ENCODE assay signal across 15 cellular contexts in the genomic region with DNA sequence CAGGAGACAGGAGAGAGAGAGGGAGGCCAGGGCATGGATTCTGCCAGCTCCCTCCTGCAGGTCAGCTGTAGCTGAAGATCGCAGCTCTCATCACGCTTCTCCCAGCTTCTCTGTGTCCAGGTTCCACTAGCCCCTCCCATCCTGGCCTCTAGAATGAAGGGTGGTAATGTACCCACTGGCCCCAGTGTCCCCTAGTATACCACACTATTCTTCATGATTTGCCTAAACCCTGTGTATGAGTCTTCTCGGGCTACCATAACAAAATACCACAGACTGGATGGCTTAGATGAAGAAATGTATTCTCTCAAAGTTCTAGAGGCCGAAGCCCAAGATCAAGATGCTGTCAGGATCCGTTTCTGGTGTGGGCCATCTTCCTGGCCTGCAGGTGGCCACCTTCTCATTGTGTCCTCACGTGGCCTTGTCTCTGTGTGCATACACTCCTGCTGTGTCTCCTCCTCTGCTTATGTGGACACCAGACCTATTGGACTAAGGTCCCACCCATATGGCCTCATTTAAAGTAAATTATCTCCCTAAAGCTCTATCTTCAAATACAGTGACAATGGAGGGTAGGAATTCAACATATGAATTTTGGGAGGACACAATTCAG.
DNase-seq lines count a peak whose midpoint lies in the region; ATAC-seq, FAIRE-seq and TF ChIP-seq lines count a peak whose summit lies in the region.
"Had no signal": no experiment of that assay in that cellular context is flagged by ENCODE, and none has a peak within 500 bp of the region (broad histone marks: within the 10 kb centered on the region; RNA-seq: fewer than 3 reads in every experiment).

No MANE protein-coding gene starts in this region.

- H3K36me3 ChIP-seq in DND-41 (ENCODE audit: insufficient read depth, low read length) (no peaks in the 10 kb centered on the region), HCT116 (ENCODE audit: control insufficient read depth in 1 of 2, insufficient read depth in 2 of 2, low read length in 2 of 2) (no peaks in the 10 kb centered on the region), thyroid gland (no peaks in the 10 kb centered on the region)

- CTCF ChIA-PET in HCT116 (lab: Charles Lee): no interaction called here

- H3K27me3 ChIP-seq in DND-41 (ENCODE audit: insufficient read depth, low read length, poor library complexity) (no peaks in the 10 kb centered on the region), HCT116 (ENCODE audit: insufficient read depth, low read length) (no peaks in the 10 kb centered on the region), thyroid gland (no peaks in the 10 kb centered on the region)

- H3K27me3 Mint-ChIP-seq in activated T-helper 17 cell treated with anti-CD3 and anti-CD28 coated beads, Interleukin-2, amount 50 U/mL, for 72 hours: peaks cover 4% of the 10 kb centered on the region

- no peaks in the 10 kb centered on the region for H3K9me2 ChIP-seq in HCT116 (ENCODE audit: insufficient read depth)

- TF ChIP-seq CTCF in DND-41 (IDR thresholded peaks at IDR 0.05; ENCODE audit: borderline replicate concordance, extremely low read depth, low read length, poor library complexity, severe bottlenecking) (peak; percentile 4), HCT116 (IDR thresholded peaks at IDR 0.05 in 2 of 3, conservative IDR thresholded peaks at IDR 0.05 in 1 of 3; ENCODE audit: borderline replicate concordance in 1 of 3, insufficient read depth in 1 of 3, low read depth in 2 of 3, low read length in 2 of 3) (peak in 1 of 3 experiments; percentile 17; a peak in 1 of 6 replicates), thyroid gland (IDR thresholded peaks at IDR 0.05) (no peak)

- 86 to 97% methylated on average over 6 of the region's 6 CpGs for WGBS in thyroid gland, 2 donors

- H3K27ac Mint-ChIP-seq in activated T-helper 17 cell treated with anti-CD3 and anti-CD28 coated beads, Interleukin-2, amount 50 U/mL, for 72 hours: peak overlapping the region; percentile 42
- H3K27ac Mint-ChIP-seq: CD14-positive monocyte; CD8-positive, alpha-beta T cell had no signal

- H3K4me1 ChIP-seq in DND-41 (ENCODE audit: insufficient read depth, low read length) (no peaks in the 10 kb centered on the region), HCT116 (ENCODE audit: control insufficient read depth in 1 of 2, insufficient read depth in 2 of 2, low read length in 2 of 2) (peaks cover 3 to 6% of the 10 kb centered on the region in 2 experiments; a peak in 3 of 4 replicates), thyroid gland (peaks cover 0 to 3% of the 10 kb centered on the region in 2 donors)

- H4K20me1 ChIP-seq in DND-41 (ENCODE audit: insufficient read depth, low read length) (no peaks in the 10 kb centered on the region), HCT116 (ENCODE audit: insufficient read depth) (no peaks in the 10 kb centered on the region)

- no TSS peak for BruUV-seq in HCT116 (replicated peaks; lab: Mats Ljungman, UMichigan)

- DNase-seq in DND-41 (no peak), HCT116 (ENCODE audit: low read depth, low spot score) (no peak), erythroblast (lab: John Stamatoyannopoulos, UW) (peak; percentile 14 to 28), ecto neural progenitor cell (ENCODE audit: low spot score) (no peak), thyroid gland (no peak), GM19239 (ENCODE audit: insufficient read length, low spot score) (no peak)
- DNase-seq: CD8-positive, alpha-beta T cell; COR-L47; GF-D8; HCEC 1CT had no signal

- RAD21 ChIA-PET in HCT116 (lab: Charles Lee; ENCODE audit: low non-redundant PET in 1 of 2, low total read pairs in 2 of 2, uncharacterized antibody in 2 of 2, unreplicated experiment in 2 of 2): no interaction called here

- peak; percentile 25; the same call in 1 of the 2 replicates for TF ChIP-seq RAD21 in HCT116 (IDR thresholded peaks at IDR 0.05; ENCODE audit: low read depth)

- no peak for TF ChIP-seq POLR2A in HCT116 (IDR thresholded peaks at IDR 0.05; ENCODE audit: borderline replicate concordance, extremely low read depth, insufficient read depth, insufficient read length)
- TF ChIP-seq POLR2A in erythroblast (IDR thresholded peaks at IDR 0.05; ENCODE audit: low read length): no peak
- TF ChIP-seq POLR2A in thyroid gland (IDR thresholded peaks at IDR 0.05): no peak

- H3K9ac ChIP-seq in DND-41 (ENCODE audit: low read depth, low read length): no peak overlapping the region
- H3K9ac ChIP-seq in HCT116 (ENCODE audit: low read length): no peak overlapping the region

- POLR2A ChIA-PET in HCT116 (lab: Charles Lee): no interaction called here

- ATAC-seq in DND-41 (ENCODE audit: insufficient read depth, low read depth) (no peak), HCT116 (no peak), GM19395 (IDR thresholded peaks at IDR 0.05; ENCODE audit: unreplicated experiment) (no peak)
- no peak for ATAC-seq in activated T-helper 17 cell treated with anti-CD3 and anti-CD28 coated beads, Interleukin-2, amount 50 U/mL, for 72 hours (replicated peaks)
- ATAC-seq: CD8-positive, alpha-beta T cell had no signal

- no peak overlapping the region for H3K4me3 ChIP-seq in DND-41 (ENCODE audit: low read depth in 1 of 2, low read length in 2 of 2)
- no peak overlapping the region for H3K4me3 ChIP-seq in HCT116 (replicated peaks in 1 of 2; ENCODE audit: low read depth in 1 of 2, low read length in 2 of 2)
- no peak overlapping the region for H3K4me3 ChIP-seq in thyroid gland (replicated peaks in 1 of 3)
- H3K4me3 ChIP-seq: A549 had no signal

- H3K4me1 Mint-ChIP-seq in activated T-helper 17 cell treated with anti-CD3 and anti-CD28 coated beads, Interleukin-2, amount 50 U/mL, for 72 hours: peaks cover 21% of the 10 kb centered on the region

- H3K36me3 Mint-ChIP-seq in activated T-helper 17 cell treated with anti-CD3 and anti-CD28 coated beads, Interleukin-2, amount 50 U/mL, for 72 hours (ENCODE audit: low read depth): no peaks in the 10 kb centered on the region
- H3K36me3 Mint-ChIP-seq: CD14-positive monocyte; CD8-positive, alpha-beta T cell had no signal

- H3K27ac ChIP-seq in DND-41 (ENCODE audit: low read length) (no peak overlapping the region), HCT116 (ENCODE audit: low read depth, low read length) (no peak overlapping the region), thyroid gland (no peak overlapping the region)
- H3K27ac ChIP-seq: A549, HL-60 had no signal

- H3K9me3 Mint-ChIP-seq in activated T-helper 17 cell treated with anti-CD3 and anti-CD28 coated beads, Interleukin-2, amount 50 U/mL, for 72 hours: no peaks in the 10 kb centered on the region
- H3K9me3 Mint-ChIP-seq: CD8-positive, alpha-beta T cell had no signal

- intact Hi-C loops in HCT116 (cut with micrococcal nuclease) (no loop called here), thyroid gland (cut with DNase I) (no loop called here)

- H3K4me3 Mint-ChIP-seq in activated T-helper 17 cell treated with anti-CD3 and anti-CD28 coated beads, Interleukin-2, amount 50 U/mL, for 72 hours: no peak overlapping the region
- H3K4me3 Mint-ChIP-seq: CD14-positive monocyte; CD8-positive, alpha-beta T cell had no signal

- no peak for FAIRE-seq in GM19239 (lab: Jason Lieb, UNC)
- FAIRE-seq: A549 had no signal

- H3K4me2 ChIP-seq in DND-41 (ENCODE audit: insufficient read depth, low read length): no peak overlapping the region
- no peak overlapping the region for H3K4me2 ChIP-seq in HCT116 (ENCODE audit: low read length)
- H3K4me2 ChIP-seq: A549 had no signal

- H3K79me2 ChIP-seq in DND-41 (ENCODE audit: insufficient read depth, low read length) (no peaks in the 10 kb centered on the region), HCT116 (ENCODE audit: insufficient read depth, low read length) (no peaks in the 10 kb centered on the region)

- H3K9me3 ChIP-seq in DND-41 (ENCODE audit: insufficient read depth, low read length, severe bottlenecking) (no peaks in the 10 kb centered on the region), HCT116 (ENCODE audit: control insufficient read depth in 1 of 2, insufficient read depth in 1 of 2, low read depth in 1 of 2, low read length in 2 of 2) (no peaks in the 10 kb centered on the region), thyroid gland (no peaks in the 10 kb centered on the region)
- H3K9me3 ChIP-seq: A549 had no signal

- H2AFZ ChIP-seq in DND-41 (ENCODE audit: low read depth, low read length) (no peak overlapping the region), HCT116 (ENCODE audit: low read depth, low read length, poor library complexity, severe bottlenecking) (no peak overlapping the region)

TF ChIP-seq in HCT116, 20 proteins besides CTCF, POLR2A, EP300 and RAD21:
- TF ChIP-seq, protein P1, sequence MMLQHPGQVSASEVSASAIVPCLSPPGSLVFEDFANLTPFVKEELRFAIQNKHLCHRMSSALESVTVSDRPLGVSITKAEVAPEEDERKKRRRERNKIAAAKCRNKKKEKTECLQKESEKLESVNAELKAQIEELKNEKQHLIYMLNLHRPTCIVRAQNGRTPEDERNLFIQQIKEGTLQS (IDR thresholded peaks at IDR 0.05): no peak
- no peak for TF ChIP-seq TCF7L2 (IDR thresholded peaks at IDR 0.05; ENCODE audit: borderline replicate concordance, extremely low read depth, insufficient read depth, insufficient read length)
- TF ChIP-seq JUND (IDR thresholded peaks at IDR 0.05): no peak
- TF ChIP-seq POLR2AphosphoS5 (IDR thresholded peaks at IDR 0.05; ENCODE audit: low read depth, low read length): no peak
- TF ChIP-seq EZH2phosphoT487 (IDR thresholded peaks at IDR 0.05; ENCODE audit: borderline replicate concordance): no peak
TF ChIP-seq in HCT116: peak in this region for 0.

Comparison
In these comparisons a context has a peak if more than half of its experiments do, and no peak if none do; other contexts are left out.
1. DNase-seq: peak in erythroblast (2 of 2); none in DND-41 (single experiment), HCT116 (single experiment), ecto neural progenitor cell (single experiment), thyroid gland (0 of 2) and GM19239 (single experiment).